ENCODE assay signal across 8 cellular contexts in genomic region chr4:75673959-75674328, GRCh38. TPM values are rescaled to one million over a fixed set of nuclear protein-coding genes. Genes with fewer than 3 reads are reported as not detected.
DNase-seq lines count a peak whose midpoint lies in the region; ATAC-seq, FAIRE-seq and TF ChIP-seq lines count a peak whose summit lies in the region.

No MANE protein-coding gene starts in this region.

- peaks cover 50% of the 10 kb centered on the region for H3K79me2 ChIP-seq in K562 (ENCODE audit: control insufficient read depth, insufficient read depth, low read length)

- H4K20me1 ChIP-seq in K562 (replicated peaks; ENCODE audit: control insufficient read depth, insufficient read depth, low read length) = peaks cover 35% of the 10 kb centered on the region

- H3K9me1 ChIP-seq in K562 (ENCODE audit: control insufficient read depth, insufficient read depth, low read length) = peaks cover 6% of the 10 kb centered on the region

- 28% methylated on average over 5 of the region's 5 CpGs for WGBS in K562 (ENCODE audit: insufficient coverage, low coverage, missing lambda C conversion rate)
- WGBS in lung, 2 donors = 33 to 46% methylated on average over 5 of the region's 5 CpGs

- no peak for TF ChIP-seq EP300 in K562 (IDR thresholded peaks at IDR 0.05; ENCODE audit: low read length)

- DNase-seq in cardiac muscle cell (ENCODE audit: low read depth in 1 of 2, low spot score in 1 of 2) (peak; percentile 38 to 73), left ventricle myocardium superior (no peak), K562 (ENCODE audit: extremely low read depth in 1 of 4, low spot score in 3 of 4) (peak in 1 of 4 experiments; percentile 31), lung (ENCODE audit: low spot score) (no peak), uterus (no peak), SKM-1 treated with dmso at 0.1 percent for 144 hours (lab: John Stamatoyannopoulos, UW; ENCODE audit: unreplicated experiment) (no peak), UCSD-AML1 (lab: John Stamatoyannopoulos, UW; ENCODE audit: unreplicated experiment) (no peak), NCI-H2081 treated with DMSO at 0.1 percent for 48 hours (lab: John Stamatoyannopoulos, UW) (no peak)

- intact Hi-C loops in left ventricle myocardium superior (cut with micrococcal nuclease) = loop anchor here (10.0 kb wide), 1 partner anchor 51 kb away; the partner anchor contains the start of gene USO1
- intact Hi-C loops in K562 (cut with micrococcal nuclease) = loop anchor here (1.0 to 2.0 kb wide), 2 partner anchors 50 to 159 kb away; partner anchors contain the start of genes RCHY1, THAP6 and USO1
- intact Hi-C loops in uterus (cut with DNase I; ENCODE audit: low total_unique reads) = no loop called here

- TF ChIP-seq CTCF in cardiac muscle cell (IDR thresholded peaks at IDR 0.05; ENCODE audit: low read depth, low read length) (no peak), K562 (IDR thresholded peaks at IDR 0.05 in 2 of 3, conservative IDR thresholded peaks at IDR 0.05 in 1 of 3; ENCODE audit: insufficient read depth in 2 of 3, low read depth in 1 of 3, low read length in 3 of 3) (no peak), lung (IDR thresholded peaks at IDR 0.05; ENCODE audit: control extremely low read depth, extremely low read depth) (no peak), uterus (IDR thresholded peaks at IDR 0.05) (no peak)

- POLR2A ChIA-PET in K562 (lab: Yijun Ruan, JAX) = interaction anchor here (0.6 to 2.1 kb wide), 6 partner anchors 9 to 51 kb away, joined by 3 to 6 read pairs (median 4); partner anchors contain the start of gene USO1

- H3K9ac ChIP-seq in K562 (ENCODE audit: insufficient read depth in 1 of 2, low read depth in 2 of 2, low read length in 2 of 2) = peak overlapping the region; percentile 70 to 96

- ATAC-seq in left ventricle myocardium superior (no peak), K562 (peak; percentile 0; the same call in 1 of the 3 replicates), lung (ENCODE audit: insufficient read depth, low FRiP score) (no peak)

- CTCF ChIA-PET in K562 (lab: Yijun Ruan, JAX; ENCODE audit: low intra/inter-chr PET ratio) = no interaction called here

- TF ChIP-seq RAD21 in K562 (CRISPR knock-in tag; conservative IDR thresholded peaks at IDR 0.05 in 1 of 2, IDR thresholded peaks at IDR 0.05 in 1 of 2) = no peak

- H3K4me3 ChIP-seq in cardiac muscle cell (peak overlapping the region; percentile 95), K562 (peak overlapping the region; percentile 94), lung (peak overlapping the region; percentile 9), uterus (peak overlapping the region; percentile 63 to 96)

- H2AFZ ChIP-seq in K562 (ENCODE audit: low read depth, low read length) = peak overlapping the region; percentile 85

- TF ChIP-seq POLR2A in K562 (conservative IDR thresholded peaks at IDR 0.05) (no peak), uterus (IDR thresholded peaks at IDR 0.05) (no peak)

- H3K9me3 ChIP-seq in cardiac muscle cell (ENCODE audit: low read depth) (no peaks in the 10 kb centered on the region), K562 (replicated peaks; ENCODE audit: control insufficient read depth, insufficient read depth, low read depth, low read length) (no peaks in the 10 kb centered on the region), lung (ENCODE audit: control insufficient read depth in 2 of 2, insufficient read depth in 1 of 2, low read length in 1 of 2) (no peaks in the 10 kb centered on the region), uterus (no peaks in the 10 kb centered on the region)

- H3K4me2 ChIP-seq in K562 (ENCODE audit: insufficient read depth, low read length) = peak overlapping the region; percentile 96

- in situ Hi-C loops in K562 (cut with MboI) = no loop called here

- H3K4me1 ChIP-seq in cardiac muscle cell (ENCODE audit: low read depth) (peaks cover 31% of the 10 kb centered on the region), K562 (replicated peaks in 1 of 2; ENCODE audit: control insufficient read depth in 2 of 2, insufficient read depth in 2 of 2, low read length in 2 of 2) (peaks cover 0 to 23% of the 10 kb centered on the region in 2 experiments; a peak in 3 of 5 replicates), lung (ENCODE audit: control insufficient read depth in 2 of 2, insufficient read depth in 2 of 2, low read length in 2 of 2) (peaks cover 0 to 22% of the 10 kb centered on the region in 2 donors), uterus (peaks cover 0 to 1% of the 10 kb centered on the region in 2 donors)

- H3K27me3 ChIP-seq in cardiac muscle cell (no peaks in the 10 kb centered on the region), K562 (ENCODE audit: control insufficient read depth in 2 of 2, insufficient read depth in 2 of 2, low read length in 2 of 2) (no peaks in the 10 kb centered on the region), lung (ENCODE audit: control insufficient read depth, insufficient read depth) (no peaks in the 10 kb centered on the region), uterus (no peaks in the 10 kb centered on the region)

- peak; percentile 46 for FAIRE-seq in K562 (lab: Jason Lieb, UNC)

- H3K27ac ChIP-seq in cardiac muscle cell = peak overlapping the region; percentile 97
- peak overlapping the region; percentile 99 for H3K27ac ChIP-seq in K562 (ENCODE audit: extremely low read depth, low read depth, low read length)
- H3K27ac ChIP-seq in lung (ENCODE audit: low read depth in 1 of 2, low read length in 1 of 2) = peak overlapping the region; percentile 92
- peak overlapping the region; percentile 91 to 95 for H3K27ac ChIP-seq in uterus

- BruUV-seq in K562 (replicated peaks; lab: Mats Ljungman, UMichigan) = TSS peak; percentile 99

- H3K36me3 ChIP-seq in cardiac muscle cell (no peaks in the 10 kb centered on the region), K562 (ENCODE audit: control insufficient read depth, insufficient read depth, low read length) (peaks cover 10% of the 10 kb centered on the region), lung (ENCODE audit: control insufficient read depth in 2 of 2, insufficient read depth in 2 of 2, low read length in 2 of 2) (no peaks in the 10 kb centered on the region), uterus (no peaks in the 10 kb centered on the region)

RNA-seq across cellular contexts. Expression of gene G3BP2, which starts 0.7 kb away (rescaled TPM):
- 203 and 210 TPM in 2 replicates for total RNA-seq in cardiac muscle cell
- 181 and 194 TPM in 2 replicates for polyA plus RNA-seq in cardiac muscle cell
- total RNA-seq in left ventricle myocardium superior = 74.1 TPM
- 41.8 and 137 TPM in 2 replicates for total RNA-seq in K562 (2011; cell fraction: chromatin; rRNA removed; ENCODE audit: low replicate concordance)
- 22.8 and 31.1 TPM in 2 replicates for total RNA-seq in K562 (2011; cell fraction: nucleolus; rRNA removed)
- total RNA-seq in K562 (2011; cell fraction: nucleoplasm; rRNA removed) = 47.7 and 75.6 TPM in 2 replicates
- total RNA-seq in K562 (2014; rRNA removed) = 84.6 and 88.9 TPM in 2 replicates
- total RNA-seq in K562 (2014; rRNA removed; fragmentation: Illumina TruSeq; extraction: Trizol) = 138 and 159 TPM in 2 replicates
- 125 and 130 TPM in 2 replicates for total RNA-seq in K562 (2015; rRNA removed; fragmentation: Illumina TruSeq; extraction: Trizol)
- 143 and 160 TPM in 2 replicates for total RNA-seq in K562 (2021)
- polyA plus RNA-seq in K562 (2011; rRNA removed) = 90.9 and 141 TPM in 2 replicates
- polyA plus RNA-seq in K562 (2011; cell fraction: cytosol; rRNA removed) = 28.9 and 47.0 TPM in 2 replicates
- 23.0 and 34.6 TPM in 2 replicates for polyA plus RNA-seq in K562 (2011; cell fraction: nucleus; rRNA removed)
- 83.9 and 86.5 TPM in 2 replicates for polyA plus RNA-seq in K562 (2012)
- 143 and 222 TPM in 2 replicates for polyA plus RNA-seq in K562 (2014; fragmentation: Illumina TruSeq; extraction: Trizol)
- 10 to 100 TPM; 25.2 to 36.2 TPM for polyA plus RNA-seq in K562 (2014; fragmentation: Nextera tagmentation; extraction: Ambion mirVana)
- 83.7 and 90.2 TPM in 2 replicates for polyA plus RNA-seq in K562 (2014; rRNA removed)
- 194 and 199 TPM in 2 replicates for polyA minus RNA-seq in K562 (2011; rRNA and poly(A)+ RNA removed)
- 44.7 and 78.4 TPM in 2 replicates for polyA minus RNA-seq in K562 (2011; cell fraction: cytosol; rRNA and poly(A)+ RNA removed)
- 23.4 and 41.5 TPM in 2 replicates for polyA minus RNA-seq in K562 (2011; cell fraction: nucleus; rRNA and poly(A)+ RNA removed)
- total RNA-seq in lung = 100 to 1,000 TPM in 1 of 2 donors, 10 to 100 TPM in 1; 86.2 to 112 TPM
- polyA plus RNA-seq in lung = 10 to 100 TPM; 16.1 to 51.4 TPM
- 100 to 1,000 TPM in 1 of 4 donors, 10 to 100 TPM in 3; 43.2 to 215 (median 74.1) TPM for total RNA-seq in uterus

RNA-seq across cellular contexts. Expression of gene CDKL2, which starts 43.6 kb away (rescaled TPM):
- total RNA-seq in cardiac muscle cell = 2.4 and 2.5 TPM in 2 replicates
- 2.0 and 4.4 TPM in 2 replicates for polyA plus RNA-seq in cardiac muscle cell
- total RNA-seq in left ventricle myocardium superior = 0.64 TPM
- total RNA-seq in K562 (2011; cell fraction: chromatin; rRNA removed; ENCODE audit: low replicate concordance) = 0.62 and 1.2 TPM in 2 replicates
- 0.17 TPM in 1 of 2 replicates, not detected in the other for total RNA-seq in K562 (2011; cell fraction: nucleolus; rRNA removed)
- total RNA-seq in K562 (2011; cell fraction: nucleoplasm; rRNA removed) = 0.07 TPM in 1 of 2 replicates, not detected in the other
- not detected in 2 replicates for total RNA-seq in K562 (2014; rRNA removed)
- total RNA-seq in K562 (2014; rRNA removed; fragmentation: Illumina TruSeq; extraction: Trizol) = 0.06 TPM in 1 of 2 replicates, not detected in the other
- total RNA-seq in K562 (2015; rRNA removed; fragmentation: Illumina TruSeq; extraction: Trizol) = 0.04 TPM in 1 of 2 replicates, not detected in the other
- 0.16 TPM in 1 of 2 replicates, not detected in the other for total RNA-seq in K562 (2021)
- polyA plus RNA-seq in K562 (2011; rRNA removed) = 0.05 TPM in 1 of 2 replicates, not detected in the other
- 0.01 TPM in 1 of 2 replicates, not detected in the other for polyA plus RNA-seq in K562 (2011; cell fraction: cytosol; rRNA removed)
- polyA plus RNA-seq in K562 (2011; cell fraction: nucleus; rRNA removed) = not detected in 2 replicates
- polyA plus RNA-seq in K562 (2012) = 0.05 TPM in 1 of 2 replicates, not detected in the other
- polyA plus RNA-seq in K562 (2014; fragmentation: Illumina TruSeq; extraction: Trizol) = not detected in 2 replicates
- polyA plus RNA-seq in K562 (2014; fragmentation: Nextera tagmentation; extraction: Ambion mirVana) = under 1 TPM in 1 of 2 experiments, not detected in 1; 0.01 TPM
- polyA plus RNA-seq in K562 (2014; rRNA removed) = 0.03 TPM in 1 of 2 replicates, not detected in the other
- polyA minus RNA-seq in K562 (2011; rRNA and poly(A)+ RNA removed) = not detected in 2 replicates
- polyA minus RNA-seq in K562 (2011; cell fraction: cytosol; rRNA and poly(A)+ RNA removed) = not detected in 2 replicates
- not detected in 2 replicates for polyA minus RNA-seq in K562 (2011; cell fraction: nucleus; rRNA and poly(A)+ RNA removed)
- 10 to 100 TPM; 16.0 to 16.3 TPM for total RNA-seq in lung
- 1 to 10 TPM; 2.7 to 3.2 TPM for polyA plus RNA-seq in lung
- total RNA-seq in uterus = 1 to 10 TPM in 2 of 4 donors, not detected in 2; 1.2 to 3.1 TPM

RNA-seq across cellular contexts. Expression of gene USO1, which starts 50.4 kb away (rescaled TPM):
- total RNA-seq in cardiac muscle cell (45.1 and 47.9 TPM in 2 replicates), left ventricle myocardium superior (96.8 TPM), K562 (2014; rRNA removed) (48.5 and 54.0 TPM in 2 replicates), K562 (2014; rRNA removed; fragmentation: Illumina TruSeq; extraction: Trizol) (76.2 and 80.2 TPM in 2 replicates), K562 (2015; rRNA removed; fragmentation: Illumina TruSeq; extraction: Trizol) (68.7 and 72.8 TPM in 2 replicates), K562 (2021) (45.3 and 48.0 TPM in 2 replicates), lung (100 to 1,000 TPM in 1 of 2 donors, 10 to 100 TPM in 1; 54.3 to 102 TPM), uterus (100 to 1,000 TPM in 1 of 4 donors, 10 to 100 TPM in 3; 20.0 to 127 (median 59.4) TPM)
- polyA plus RNA-seq in cardiac muscle cell (46.6 and 50.5 TPM in 2 replicates), K562 (2011; rRNA removed) (87.5 and 97.8 TPM in 2 replicates), K562 (2014; fragmentation: Illumina TruSeq; extraction: Trizol) (54.5 and 71.6 TPM in 2 replicates), K562 (2014; fragmentation: Nextera tagmentation; extraction: Ambion mirVana) (10 to 100 TPM; 19.3 to 22.1 TPM), K562 (2014; rRNA removed) (44.3 and 45.1 TPM in 2 replicates), lung (10 to 100 TPM; 29.0 to 35.8 TPM)
- total RNA-seq in K562 (2011; cell fraction: chromatin; rRNA removed; ENCODE audit: low replicate concordance) = 22.0 and 88.8 TPM in 2 replicates
- total RNA-seq in K562 (2011; cell fraction: nucleolus; rRNA removed) = 18.5 and 23.9 TPM in 2 replicates
- 33.2 and 59.6 TPM in 2 replicates for total RNA-seq in K562 (2011; cell fraction: nucleoplasm; rRNA removed)
- polyA plus RNA-seq in K562 (2011; cell fraction: cytosol; rRNA removed) = 21.2 and 42.2 TPM in 2 replicates
- polyA plus RNA-seq in K562 (2011; cell fraction: nucleus; rRNA removed) = 15.9 and 30.8 TPM in 2 replicates
- 40.7 and 71.7 TPM in 2 replicates for polyA plus RNA-seq in K562 (2012)
- 69.8 and 96.2 TPM in 2 replicates for polyA minus RNA-seq in K562 (2011; rRNA and poly(A)+ RNA removed)
- 32.1 and 32.4 TPM in 2 replicates for polyA minus RNA-seq in K562 (2011; cell fraction: cytosol; rRNA and poly(A)+ RNA removed)
- polyA minus RNA-seq in K562 (2011; cell fraction: nucleus; rRNA and poly(A)+ RNA removed) = 15.2 and 35.5 TPM in 2 replicates

Comparison
In these comparisons a context has a peak if more than half of its experiments do, and no peak if none do; other contexts are left out.
1. DNase-seq: peak in cardiac muscle cell (2 of 2); none in left ventricle myocardium superior (single experiment), lung (single experiment), uterus (0 of 2), SKM-1 treated with dmso at 0.1 percent for 144 hours (single experiment), UCSD-AML1 (single experiment) and NCI-H2081 treated with DMSO at 0.1 percent for 48 hours (single experiment).
2. H3K4me3 ChIP-seq: peak in every context shown above with its lines; median percentile 95 in cardiac muscle cell; 94 in K562; 80 in uterus; 9 in lung.
3. Peak in every context shown above with its lines, with median percentiles within 50 percentile points of each other: H3K27ac ChIP-seq.